Comparison of ENCODE assay signal across 8 cellular contexts in genomic region chrX:102863735-102864134, GRCh38.
DNase-seq lines count a peak whose midpoint lies in the region; ATAC-seq and TF ChIP-seq lines count a peak whose summit lies in the region.

No MANE protein-coding gene starts in this region.

- no peak overlapping the region for H3K4me3 ChIP-seq in astrocyte of the cerebellum (ENCODE audit: low read depth, low read length)

- H3K27ac ChIP-seq in 22Rv1, result no peak overlapping the region

- TF ChIP-seq CTCF in 22Rv1 (IDR thresholded peaks at IDR 0.05), result peak; percentile 73
- TF ChIP-seq CTCF in astrocyte of the cerebellum (IDR thresholded peaks at IDR 0.05; ENCODE audit: low read depth, low read length, missing control alignments), result peak; percentile 83

- peak; percentile 97 for ATAC-seq in GM18502 (IDR thresholded peaks at IDR 0.05; ENCODE audit: poor library complexity, unreplicated experiment)
- ATAC-seq in HG02884 (IDR thresholded peaks at IDR 0.05; ENCODE audit: unreplicated experiment), result peak; percentile 98

- in situ Hi-C loops in astrocyte of the cerebellum (cut with HindIII; ENCODE audit: low sequenced_read_pairs), result no loop called here

- DNase-seq in NCI-H146 treated with DMSO at 0.1 percent for 48 hours (lab: John Stamatoyannopoulos, UW; ENCODE audit: unreplicated experiment) (peak; percentile 23), T-helper 9 cell (peak; percentile 80), astrocyte of the cerebellum (ENCODE audit: low read depth) (peak; percentile 60), hippocampal formation (lab: John Stamatoyannopoulos, UW) (peak; percentile 35 to 63), smooth muscle cell of the brain vasculature (ENCODE audit: low read depth, low spot score) (peak; percentile 53)

Comparison
In these comparisons a context has a peak if more than half of its experiments do, and no peak if none do; other contexts are left out.
1. DNase-seq: peak in every context shown above with its lines; median percentile 80 in T-helper 9 cell; 60 in astrocyte of the cerebellum; 53 in smooth muscle cell of the brain vasculature; 49 in hippocampal formation; 23 in NCI-H146 treated with DMSO at 0.1 percent for 48 hours.